ENCODE assay signal across 1 cellular context in the genomic region with DNA sequence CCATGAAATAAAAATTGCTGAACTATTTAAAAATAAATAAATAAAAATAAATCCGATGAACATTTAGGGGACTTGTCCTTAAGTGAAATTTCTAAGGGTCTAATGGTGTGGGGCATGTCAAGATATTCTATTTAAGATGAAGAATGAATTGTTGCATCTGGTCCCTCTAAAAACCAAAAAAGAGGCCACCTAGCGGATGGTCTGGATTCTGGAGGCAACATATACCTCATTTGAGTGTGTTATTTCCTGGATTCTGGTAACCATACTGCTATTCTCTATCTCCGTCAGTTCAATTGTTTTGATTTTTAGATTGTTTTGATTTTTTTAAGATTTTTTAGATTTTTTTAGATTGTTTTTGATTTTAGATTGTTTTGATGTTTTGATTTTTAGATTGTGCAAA.
TF ChIP-seq lines count a peak whose summit lies in the region.

No MANE protein-coding gene starts in this region.

TF ChIP-seq in SK-N-SH, 30 proteins besides CTCF, POLR2A, EP300 and RAD21 (continued from another document):
- TF ChIP-seq MEF2A (IDR thresholded peaks at IDR 0.05; ENCODE audit: borderline replicate concordance, low read depth) (no peak), ELF1 (IDR thresholded peaks at IDR 0.05) (no peak), RCOR1 (IDR thresholded peaks at IDR 0.05; ENCODE audit: low read length) (no peak), RXRA (IDR thresholded peaks at IDR 0.05; ENCODE audit: borderline replicate concordance, low read depth) (no peak), YY1 (IDR thresholded peaks at IDR 0.05; ENCODE audit: low read depth) (no peak), TAF1 (IDR thresholded peaks at IDR 0.05; ENCODE audit: borderline replicate concordance, low read depth, low read length) (no peak), MXI1 (IDR thresholded peaks at IDR 0.05; ENCODE audit: low read depth, low read length) (no peak), POLR2AphosphoS5 (IDR thresholded peaks at IDR 0.05; ENCODE audit: low read depth, low read length) (no peak)
- TF ChIP-seq, protein P1, sequence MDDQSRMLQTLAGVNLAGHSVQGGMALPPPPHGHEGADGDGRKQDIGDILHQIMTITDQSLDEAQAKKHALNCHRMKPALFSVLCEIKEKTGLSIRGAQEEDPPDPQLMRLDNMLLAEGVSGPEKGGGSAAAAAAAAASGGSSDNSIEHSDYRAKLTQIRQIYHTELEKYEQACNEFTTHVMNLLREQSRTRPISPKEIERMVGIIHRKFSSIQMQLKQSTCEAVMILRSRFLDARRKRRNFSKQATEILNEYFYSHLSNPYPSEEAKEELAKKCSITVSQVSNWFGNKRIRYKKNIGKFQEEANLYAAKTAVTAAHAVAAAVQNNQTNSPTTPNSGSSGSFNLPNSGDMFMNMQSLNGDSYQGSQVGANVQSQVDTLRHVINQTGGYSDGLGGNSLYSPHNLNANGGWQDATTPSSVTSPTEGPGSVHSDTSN (IDR thresholded peaks at IDR 0.05): no peak
- TF ChIP-seq, protein P2, sequence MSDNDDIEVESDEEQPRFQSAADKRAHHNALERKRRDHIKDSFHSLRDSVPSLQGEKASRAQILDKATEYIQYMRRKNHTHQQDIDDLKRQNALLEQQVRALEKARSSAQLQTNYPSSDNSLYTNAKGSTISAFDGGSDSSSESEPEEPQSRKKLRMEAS (IDR thresholded peaks at IDR 0.05; ENCODE audit: low read depth): no peak
